ENCODE assay signal across 16 cellular contexts in genomic region chr1:85608851-85609250, GRCh38. TPM values are rescaled to one million over a fixed set of nuclear protein-coding genes. Genes with fewer than 3 reads are reported as not detected.
"Had no signal": no experiment of that assay in that cellular context is flagged by ENCODE, and none has a peak within 500 bp of the region (broad histone marks: within the 10 kb centered on the region; RNA-seq: fewer than 3 reads in every experiment).

No MANE protein-coding gene starts in this region.

- H3K27ac ChIP-seq: breast epithelium, esophagus squamous epithelium, heart left ventricle, left lung, sigmoid colon, testis had no signal

- H3K4me3 Mint-ChIP-seq: activated naive CD4-positive, alpha-beta T cell treated with anti-CD3 and anti-CD28 coated beads, Interleukin-2, amount 50 U/mL, for 24 hours; nephron progenitor cell; stimulated activated naive CD8-positive, alpha-beta T cell treated with anti-CD3 and anti-CD28 coated beads, Interleukin-15, Interleukin-2, amounts not matched to agents 100 ng/mL and 50 ng/mL, for 24 hours; T-helper 17 cell had no signal

- H3K27me3 Mint-ChIP-seq: activated naive CD4-positive, alpha-beta T cell treated with anti-CD3 and anti-CD28 coated beads, Interleukin-2, amount 50 U/mL, for 24 hours; stimulated activated naive CD8-positive, alpha-beta T cell treated with anti-CD3 and anti-CD28 coated beads, Interleukin-15, Interleukin-2, amounts not matched to agents 100 ng/mL and 50 ng/mL, for 24 hours; T-helper 17 cell had no signal

- H3K4me1 Mint-ChIP-seq: activated naive CD4-positive, alpha-beta T cell treated with anti-CD3 and anti-CD28 coated beads, Interleukin-2, amount 50 U/mL, for 24 hours; T-helper 17 cell had no signal

- FAIRE-seq: islet of Langerhans had no signal

- H3K36me3 ChIP-seq: breast epithelium, esophagus squamous epithelium, heart left ventricle, left lung, sigmoid colon had no signal

- DNase-seq: activated T-cell treated with anti-CD3 and anti-CD28 coated beads, Interleukin-2, amount 50 U/mL, for 1 hour; esophagus squamous epithelium; foreskin melanocyte; heart left ventricle; left lung; nephron progenitor cell; sigmoid colon; stimulated activated CD4-positive, alpha-beta T cell treated with anti-CD3 and anti-CD28 coated beads, Interleukin-4, amount 100 ng/mL, for 1 hour; stimulated activated CD8-positive, alpha-beta memory T cell treated with anti-CD3 and anti-CD28 coated beads, Interleukin-4, amount 100 ng/mL, for 48 hours; T-helper 17 cell; testis had no signal

- H3K9me3 Mint-ChIP-seq: activated naive CD4-positive, alpha-beta T cell treated with anti-CD3 and anti-CD28 coated beads, Interleukin-2, amount 50 U/mL, for 24 hours; nephron progenitor cell; stimulated activated naive CD8-positive, alpha-beta T cell treated with anti-CD3 and anti-CD28 coated beads, Interleukin-15, Interleukin-2, amounts not matched to agents 100 ng/mL and 50 ng/mL, for 24 hours had no signal

- H3K4me3 ChIP-seq: breast epithelium, esophagus squamous epithelium, heart left ventricle, left lung, sigmoid colon, testis had no signal

- H3K27ac Mint-ChIP-seq: activated naive CD4-positive, alpha-beta T cell treated with anti-CD3 and anti-CD28 coated beads, Interleukin-2, amount 50 U/mL, for 24 hours; nephron progenitor cell; stimulated activated naive CD8-positive, alpha-beta T cell treated with anti-CD3 and anti-CD28 coated beads, Interleukin-15, Interleukin-2, amounts not matched to agents 100 ng/mL and 50 ng/mL, for 24 hours; T-helper 17 cell had no signal

- ATAC-seq: activated CD4-positive, CD25-positive, alpha-beta regulatory T cell treated with anti-CD3 and anti-CD28 coated beads, Interleukin-2, amount 50 U/mL, for 24 hours; heart left ventricle; left lung; T-helper 17 cell had no signal

- H3K9me3 ChIP-seq: breast epithelium, esophagus squamous epithelium, heart left ventricle, left lung, sigmoid colon, testis had no signal

- H3K27me3 ChIP-seq: breast epithelium, esophagus squamous epithelium, heart left ventricle, left lung, sigmoid colon, testis had no signal

RNA-seq across cellular contexts. Expression of gene CCN1, which starts 28.3 kb away (rescaled TPM):
- total RNA-seq: T-helper 17 cell had no signal
